In genomic region chr1:41574842-41575241, GRCh38 we compare ENCODE assay signal across 2 cellular contexts.
TF ChIP-seq lines count a peak whose summit lies in the region.

No MANE protein-coding gene starts in this region.

TF ChIP-seq in IMR-90, 13 proteins besides CTCF, POLR2A, EP300 and RAD21:
- TF ChIP-seq RFX5 (IDR thresholded peaks at IDR 0.05; ENCODE audit: low read depth, low read length) = no peak
- TF ChIP-seq CEBPB (IDR thresholded peaks at IDR 0.05; ENCODE audit: low read depth, low read length) = no peak
- TF ChIP-seq USF2 (IDR thresholded peaks at IDR 0.05; ENCODE audit: low read depth, low read length) = no peak
- TF ChIP-seq CHD1 (IDR thresholded peaks at IDR 0.05; ENCODE audit: low read depth, low read length) = no peak
- no peak for TF ChIP-seq MAFK (IDR thresholded peaks at IDR 0.05; ENCODE audit: low read depth, low read length)
- no peak for TF ChIP-seq RCOR1 (IDR thresholded peaks at IDR 0.05; ENCODE audit: insufficient replicate concordance, low read length)
- no peak for TF ChIP-seq ELK1 (IDR thresholded peaks at IDR 0.05; ENCODE audit: borderline replicate concordance, low read depth, low read length)
TF ChIP-seq in IMR-90: peak in this region for 0.

TF ChIP-seq in H1, 55 proteins besides CTCF, POLR2A, EP300 and RAD21:
- no peak for TF ChIP-seq RXRA (IDR thresholded peaks at IDR 0.05; ENCODE audit: insufficient read depth, low read depth, low read length)
- no peak for TF ChIP-seq TCF12 (IDR thresholded peaks at IDR 0.05; ENCODE audit: low read depth, low read length)
- TF ChIP-seq KDM4A (IDR thresholded peaks at IDR 0.05; ENCODE audit: low read depth, low read length, severe bottlenecking) = no peak
TF ChIP-seq in H1: peak in this region for 0.
